Comparison of ENCODE assay signal across 10 cellular contexts in the genomic region with DNA sequence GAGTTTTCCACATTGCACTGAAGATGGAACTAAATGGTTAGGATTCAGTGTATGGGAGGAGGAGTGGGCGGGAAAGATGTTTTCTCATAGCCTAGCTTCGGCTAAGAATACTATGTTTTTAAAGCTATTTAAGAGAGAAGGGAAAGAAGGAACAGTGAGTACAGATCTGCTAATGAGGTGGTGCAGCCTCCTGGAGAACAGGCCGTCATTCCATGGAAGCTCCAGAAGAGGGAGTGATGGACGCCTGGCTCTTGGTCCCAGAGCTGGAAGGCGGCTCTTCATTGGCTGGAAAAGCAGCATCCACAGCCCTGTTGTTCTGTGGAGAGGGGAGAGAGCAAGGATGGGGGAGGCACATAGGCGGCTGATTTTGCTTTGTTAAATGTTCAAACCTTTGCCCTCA. TPM values are rescaled to one million over a fixed set of nuclear protein-coding genes. Genes with fewer than 3 reads are reported as not detected.
DNase-seq lines count a peak whose midpoint lies in the region; ATAC-seq and TF ChIP-seq lines count a peak whose summit lies in the region.
"Had no signal": no experiment of that assay in that cellular context is flagged by ENCODE, and none has a peak within 500 bp of the region (broad histone marks: within the 10 kb centered on the region; RNA-seq: fewer than 3 reads in every experiment).

No MANE protein-coding gene starts in this region.

- DNase-seq in glomerular endothelial cell (ENCODE audit: extremely low read depth, low read depth, low spot score) (peak; percentile 18), neural crest cell (ENCODE audit: low read depth, low spot score) (no peak), UCSD-AML1 (lab: John Stamatoyannopoulos, UW; ENCODE audit: unreplicated experiment) (no peak), posterior vena cava (ENCODE audit: low spot score) (no peak), SIG-M5 (lab: John Stamatoyannopoulos, UW) (no peak)
- DNase-seq: SJCRH30; stimulated activated naive CD4-positive, alpha-beta T cell treated with Interleukin-2 at 50 U/mL for 16 hours had no signal

- no peaks in the 10 kb centered on the region for H3K36me3 Mint-ChIP-seq in neural crest cell (ENCODE audit: low read depth)

- no peak overlapping the region for H3K27ac Mint-ChIP-seq in neural crest cell (ENCODE audit: unreplicated experiment)

- H3K9me3 Mint-ChIP-seq in neural crest cell, result no peaks in the 10 kb centered on the region

- TF ChIP-seq CTCF in GM12872 (IDR thresholded peaks at IDR 0.05; ENCODE audit: insufficient read depth, low read depth, low read length), result peak; percentile 20; the same call in 1 of the 3 replicates
- TF ChIP-seq CTCF in neural crest cell (conservative IDR thresholded peaks at IDR 0.05), result peak; percentile 32

- H3K27me3 Mint-ChIP-seq in neural crest cell (ENCODE audit: low read depth), result peaks cover 16% of the 10 kb centered on the region

- no peak overlapping the region for H3K4me3 Mint-ChIP-seq in neural crest cell

- intact Hi-C loops in posterior vena cava (cut with DNase I), result loop anchor here in 1 of 2 donors (5.0 to 10.0 kb wide), 2 partner anchors 94 to 1058 kb away; no protein-coding TSS in a partner anchor

- H3K4me1 Mint-ChIP-seq in neural crest cell, result peaks cover 8% of the 10 kb centered on the region

- ATAC-seq in SK-N-SH treated with all-trans-retinoic acid at 6 μM for 48 hours, result peak; percentile 56
- no peak for ATAC-seq in HG03565 (IDR thresholded peaks at IDR 0.05; ENCODE audit: unreplicated experiment)

TF ChIP-seq in SK-N-SH treated with all-trans-retinoic acid at 6 μM for 48 hours, 23 proteins besides CTCF, POLR2A, EP300 and RAD21:
- TF ChIP-seq CSDC2 (CRISPR knock-in tag; IDR thresholded peaks at IDR 0.05) (no peak), TCF4 (CRISPR knock-in tag; IDR thresholded peaks at IDR 0.05; ENCODE audit: borderline replicate concordance) (no peak), PPARA (CRISPR knock-in tag; IDR thresholded peaks at IDR 0.05; ENCODE audit: borderline replicate concordance) (no peak), OSR1 (CRISPR knock-in tag; IDR thresholded peaks at IDR 0.05) (no peak), ZNF70 (CRISPR knock-in tag; IDR thresholded peaks at IDR 0.05) (no peak), TOX (CRISPR knock-in tag; IDR thresholded peaks at IDR 0.05; ENCODE audit: borderline replicate concordance) (no peak), ZFP3 (CRISPR knock-in tag; IDR thresholded peaks at IDR 0.05) (no peak), SNAI2 (CRISPR knock-in tag; IDR thresholded peaks at IDR 0.05) (no peak), ZFP30 (CRISPR knock-in tag; IDR thresholded peaks at IDR 0.05) (no peak)
- TF ChIP-seq, protein P1, sequence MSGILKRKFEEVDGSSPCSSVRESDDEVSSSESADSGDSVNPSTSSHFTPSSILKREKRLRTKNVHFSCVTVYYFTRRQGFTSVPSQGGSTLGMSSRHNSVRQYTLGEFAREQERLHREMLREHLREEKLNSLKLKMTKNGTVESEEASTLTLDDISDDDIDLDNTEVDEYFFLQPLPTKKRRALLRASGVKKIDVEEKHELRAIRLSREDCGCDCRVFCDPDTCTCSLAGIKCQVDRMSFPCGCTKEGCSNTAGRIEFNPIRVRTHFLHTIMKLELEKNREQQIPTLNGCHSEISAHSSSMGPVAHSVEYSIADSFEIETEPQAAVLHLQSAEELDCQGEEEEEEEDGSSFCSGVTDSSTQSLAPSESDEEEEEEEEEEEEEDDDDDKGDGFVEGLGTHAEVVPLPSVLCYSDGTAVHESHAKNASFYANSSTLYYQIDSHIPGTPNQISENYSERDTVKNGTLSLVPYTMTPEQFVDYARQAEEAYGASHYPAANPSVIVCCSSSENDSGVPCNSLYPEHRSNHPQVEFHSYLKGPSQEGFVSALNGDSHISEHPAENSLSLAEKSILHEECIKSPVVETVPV (CRISPR knock-in tag; IDR thresholded peaks at IDR 0.05), result no peak
- TF ChIP-seq, protein P2, sequence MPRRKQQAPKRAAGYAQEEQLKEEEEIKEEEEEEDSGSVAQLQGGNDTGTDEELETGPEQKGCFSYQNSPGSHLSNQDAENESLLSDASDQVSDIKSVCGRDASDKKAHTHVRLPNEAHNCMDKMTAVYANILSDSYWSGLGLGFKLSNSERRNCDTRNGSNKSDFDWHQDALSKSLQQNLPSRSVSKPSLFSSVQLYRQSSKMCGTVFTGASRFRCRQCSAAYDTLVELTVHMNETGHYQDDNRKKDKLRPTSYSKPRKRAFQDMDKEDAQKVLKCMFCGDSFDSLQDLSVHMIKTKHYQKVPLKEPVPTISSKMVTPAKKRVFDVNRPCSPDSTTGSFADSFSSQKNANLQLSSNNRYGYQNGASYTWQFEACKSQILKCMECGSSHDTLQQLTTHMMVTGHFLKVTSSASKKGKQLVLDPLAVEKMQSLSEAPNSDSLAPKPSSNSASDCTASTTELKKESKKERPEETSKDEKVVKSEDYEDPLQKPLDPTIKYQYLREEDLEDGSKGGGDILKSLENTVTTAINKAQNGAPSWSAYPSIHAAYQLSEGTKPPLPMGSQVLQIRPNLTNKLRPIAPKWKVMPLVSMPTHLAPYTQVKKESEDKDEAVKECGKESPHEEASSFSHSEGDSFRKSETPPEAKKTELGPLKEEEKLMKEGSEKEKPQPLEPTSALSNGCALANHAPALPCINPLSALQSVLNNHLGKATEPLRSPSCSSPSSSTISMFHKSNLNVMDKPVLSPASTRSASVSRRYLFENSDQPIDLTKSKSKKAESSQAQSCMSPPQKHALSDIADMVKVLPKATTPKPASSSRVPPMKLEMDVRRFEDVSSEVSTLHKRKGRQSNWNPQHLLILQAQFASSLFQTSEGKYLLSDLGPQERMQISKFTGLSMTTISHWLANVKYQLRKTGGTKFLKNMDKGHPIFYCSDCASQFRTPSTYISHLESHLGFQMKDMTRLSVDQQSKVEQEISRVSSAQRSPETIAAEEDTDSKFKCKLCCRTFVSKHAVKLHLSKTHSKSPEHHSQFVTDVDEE (CRISPR knock-in tag; IDR thresholded peaks at IDR 0.05), result no peak
- TF ChIP-seq, protein P3, sequence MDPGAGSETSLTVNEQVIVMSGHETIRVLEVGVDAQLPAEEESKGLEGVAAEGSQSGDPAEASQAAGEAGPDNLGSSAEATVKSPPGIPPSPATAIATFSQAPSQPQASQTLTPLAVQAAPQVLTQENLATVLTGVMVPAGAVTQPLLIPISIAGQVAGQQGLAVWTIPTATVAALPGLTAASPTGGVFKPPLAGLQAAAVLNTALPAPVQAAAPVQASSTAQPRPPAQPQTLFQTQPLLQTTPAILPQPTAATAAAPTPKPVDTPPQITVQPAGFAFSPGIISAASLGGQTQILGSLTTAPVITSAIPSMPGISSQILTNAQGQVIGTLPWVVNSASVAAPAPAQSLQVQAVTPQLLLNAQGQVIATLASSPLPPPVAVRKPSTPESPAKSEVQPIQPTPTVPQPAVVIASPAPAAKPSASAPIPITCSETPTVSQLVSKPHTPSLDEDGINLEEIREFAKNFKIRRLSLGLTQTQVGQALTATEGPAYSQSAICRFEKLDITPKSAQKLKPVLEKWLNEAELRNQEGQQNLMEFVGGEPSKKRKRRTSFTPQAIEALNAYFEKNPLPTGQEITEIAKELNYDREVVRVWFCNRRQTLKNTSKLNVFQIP (CRISPR knock-in tag; IDR thresholded peaks at IDR 0.05; ENCODE audit: borderline replicate concordance, low read depth), result no peak

RNA-seq across cellular contexts. Expression of a gene that starts 6.9 kb away (rescaled TPM):
- total RNA-seq in glomerular endothelial cell, result 0.12 and 0.39 TPM in 2 replicates
- 1.1 and 1.8 TPM in 2 replicates for total RNA-seq in neural crest cell
- total RNA-seq in posterior vena cava, result not detected
- total RNA-seq: SJCRH30 had no signal
